ENCODE assay signal across 9 cellular contexts in the genomic region with DNA sequence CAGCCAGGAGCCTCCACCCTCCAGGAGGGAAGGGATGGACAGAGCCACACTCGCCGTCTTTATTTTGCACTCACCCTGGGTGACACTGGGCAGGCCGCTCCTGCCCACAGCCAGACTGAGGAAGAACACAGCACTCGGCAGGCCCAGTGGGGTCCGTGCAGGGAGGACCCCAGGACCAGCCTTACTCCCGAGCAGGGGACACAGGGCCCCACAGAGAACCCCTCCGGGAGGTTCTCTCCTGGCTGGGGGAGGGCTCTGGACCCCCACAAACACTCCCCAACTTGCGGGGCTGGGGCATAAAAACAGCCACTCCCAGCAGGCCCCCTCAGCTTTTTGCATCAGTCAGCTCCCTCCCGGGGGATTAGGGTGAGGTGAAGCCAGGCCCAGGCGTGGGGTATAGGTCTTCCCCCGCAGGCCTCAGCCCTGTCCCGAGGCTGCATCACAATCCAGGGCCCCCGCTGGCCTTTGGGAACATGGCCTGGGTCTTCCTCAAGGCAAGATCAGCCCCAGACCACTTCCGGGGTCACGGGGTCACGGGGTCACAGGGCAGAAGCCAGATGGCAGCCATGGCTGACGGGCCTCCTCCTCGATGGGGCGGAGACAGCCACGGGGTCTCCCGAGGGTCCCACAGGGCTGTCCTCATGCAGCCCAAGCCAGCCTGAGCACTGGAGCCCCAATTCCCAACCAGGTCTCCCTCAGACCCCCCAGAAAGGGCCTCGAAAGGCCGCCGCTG. TPM values are rescaled to one million over a fixed set of nuclear protein-coding genes. Genes with fewer than 3 reads are reported as not detected.
DNase-seq lines count a peak whose midpoint lies in the region; ATAC-seq, FAIRE-seq and TF ChIP-seq lines count a peak whose summit lies in the region.
"Had no signal": no experiment of that assay in that cellular context is flagged by ENCODE, and none has a peak within 500 bp of the region (broad histone marks: within the 10 kb centered on the region; RNA-seq: fewer than 3 reads in every experiment).

No MANE protein-coding gene starts in this region.

- H3K4me1 ChIP-seq in SJCRH30, result peaks cover 18% of the 10 kb centered on the region
- peaks cover 11 to 30% of the 10 kb centered on the region in 2 donors for H3K4me1 ChIP-seq in esophagus (ENCODE audit: control insufficient read depth in 2 of 2, insufficient read depth in 2 of 2, low read length in 1 of 2)
- peaks cover 4% of the 10 kb centered on the region for H3K4me1 ChIP-seq in rectal smooth muscle tissue (ENCODE audit: control insufficient read depth, insufficient read depth, low read length)
- no peaks in the 10 kb centered on the region for H3K4me1 ChIP-seq in MM.1S (ENCODE audit: low read length)

- no peaks in the 10 kb centered on the region for H3K9me2 ChIP-seq in MM.1S (replicated peaks; ENCODE audit: insufficient read depth, low read length)

- no peak for FAIRE-seq in D721Med (lab: Jason Lieb, UNC)

- H3K27me3 ChIP-seq in SJCRH30 (no peaks in the 10 kb centered on the region), esophagus (ENCODE audit: control insufficient read depth in 1 of 2, insufficient read depth in 2 of 2, low read length in 2 of 2) (no peaks in the 10 kb centered on the region), rectal smooth muscle tissue (ENCODE audit: control insufficient read depth, insufficient read depth, low read length) (no peaks in the 10 kb centered on the region), MM.1S (replicated peaks; ENCODE audit: insufficient read depth, low read length) (no peaks in the 10 kb centered on the region)
- H3K27me3 ChIP-seq: body of pancreas had no signal

- no peak overlapping the region for H2AFZ ChIP-seq in MM.1S (ENCODE audit: low read length)

- ATAC-seq in GM18867 (IDR thresholded peaks at IDR 0.05; ENCODE audit: unreplicated experiment), result no peak

- peaks cover 6% of the 10 kb centered on the region; the same call in 1 of the 2 replicates for H3K36me3 ChIP-seq in SJCRH30
- peaks cover 2 to 9% of the 10 kb centered on the region in 2 donors for H3K36me3 ChIP-seq in esophagus (ENCODE audit: control insufficient read depth in 2 of 2, insufficient read depth in 2 of 2, low read length in 1 of 2)
- peaks cover 6% of the 10 kb centered on the region for H3K36me3 ChIP-seq in rectal smooth muscle tissue (ENCODE audit: control insufficient read depth, insufficient read depth, low read length)
- H3K36me3 ChIP-seq in MM.1S (replicated peaks; ENCODE audit: insufficient read depth, low read length), result no peaks in the 10 kb centered on the region

- H3K4me3 ChIP-seq in SJCRH30 (no peak overlapping the region), esophagus (ENCODE audit: low read depth in 1 of 2, low read length in 2 of 2) (no peak overlapping the region), rectal smooth muscle tissue (ENCODE audit: low read length) (no peak overlapping the region), MM.1S (ENCODE audit: low read length) (no peak overlapping the region)
- H3K4me3 ChIP-seq: body of pancreas had no signal

- H3K4me2 ChIP-seq in MM.1S (ENCODE audit: low read depth, low read length), result no peak overlapping the region

- no peak overlapping the region for H3K9ac ChIP-seq in rectal smooth muscle tissue (ENCODE audit: low read length)
- H3K9ac ChIP-seq in MM.1S (ENCODE audit: low read length), result no peak overlapping the region

- WGBS in esophagus, 2 donors, result 72 to 78% methylated on average over 23 to 24 of the region's 24 CpGs

- H3K79me2 ChIP-seq in MM.1S (ENCODE audit: low read length), result peaks cover 8% of the 10 kb centered on the region

- H3K9me3 ChIP-seq in SJCRH30 (replicated peaks) (no peaks in the 10 kb centered on the region), esophagus (ENCODE audit: control insufficient read depth in 2 of 2, insufficient read depth in 1 of 2, low read depth in 1 of 2, low read length in 1 of 2) (no peaks in the 10 kb centered on the region), MM.1S (replicated peaks; ENCODE audit: insufficient read depth, low read length) (no peaks in the 10 kb centered on the region)
- H3K9me3 ChIP-seq: body of pancreas had no signal

- H3K27ac ChIP-seq in SJCRH30, result peak overlapping the region; percentile 63
- peak overlapping the region; percentile 41 to 69 for H3K27ac ChIP-seq in esophagus (ENCODE audit: low read depth in 2 of 2, low read length in 1 of 2)
- peak overlapping the region; percentile 21 for H3K27ac ChIP-seq in rectal smooth muscle tissue (ENCODE audit: low read depth, low read length)
- H3K27ac ChIP-seq in MM.1S (ENCODE audit: low read length), result no peak overlapping the region

- DNase-seq in ELF-1 (ENCODE audit: low read depth, low spot score) (peak; percentile 7), SJCRH30 (peak; percentile 37 to 39), D721Med (ENCODE audit: insufficient read length, low spot score) (no peak), MM.1S (no peak), NCI-H2107 treated with DMSO at 0.1 percent for 48 hours (lab: John Stamatoyannopoulos, UW; ENCODE audit: unreplicated experiment) (no peak)

- no peaks in the 10 kb centered on the region for H4K20me1 ChIP-seq in MM.1S (ENCODE audit: insufficient read depth, low read length)

- TF ChIP-seq CTCF in D721Med (IDR thresholded peaks at IDR 0.05; ENCODE audit: insufficient read depth, missing control alignments) (no peak), MM.1S (IDR thresholded peaks at IDR 0.05; ENCODE audit: low read length) (no peak)

- H3F3A ChIP-seq in MM.1S (ENCODE audit: insufficient read depth, low read length), result no peaks in the 10 kb centered on the region; the same call in 1 of the 2 replicates

RNA-seq across cellular contexts. Expression of a gene that starts 3.2 kb away (rescaled TPM):
- 1.3 and 1.7 TPM in 2 replicates for total RNA-seq in SJCRH30 (2014; rRNA removed; shearing (Covaris generic))
- 10 to 100 TPM in 1 of 2 donors, 1 to 10 TPM in 1; 2.6 to 15.2 TPM for polyA plus RNA-seq in esophagus

RNA-seq across cellular contexts. Expression of a gene that starts 8.1 kb away (rescaled TPM):
- 39.3 and 44.5 TPM in 2 replicates for total RNA-seq in SJCRH30 (2014; rRNA removed; shearing (Covaris generic))
- 10 to 100 TPM; 33.9 to 35.4 TPM for polyA plus RNA-seq in esophagus

RNA-seq across cellular contexts. Expression of a gene that starts 8.2 kb away (rescaled TPM):
- total RNA-seq in SJCRH30 (2014; rRNA removed; shearing (Covaris generic)), result 24.9 and 26.2 TPM in 2 replicates
- 10 to 100 TPM; 24.4 to 38.9 TPM for polyA plus RNA-seq in esophagus

RNA-seq across cellular contexts. Expression of a gene that starts 36.8 kb away (rescaled TPM):
- 4.5 and 10.0 TPM in 2 replicates for total RNA-seq in SJCRH30 (2014; rRNA removed; shearing (Covaris generic))
- 10 to 100 TPM; 12.6 to 24.5 TPM for polyA plus RNA-seq in esophagus

RNA-seq across cellular contexts. Expression of a gene that starts 39.9 kb away (rescaled TPM):
- 52.8 and 64.7 TPM in 2 replicates for total RNA-seq in SJCRH30 (2014; rRNA removed; shearing (Covaris generic))
- polyA plus RNA-seq in esophagus, result 10 to 100 TPM; 43.8 to 77.5 TPM

Comparison
In these comparisons a context has a peak if more than half of its experiments do, and no peak if none do; other contexts are left out.
1. DNase-seq: peak in ELF-1 (single experiment) and SJCRH30 (2 of 2); none in D721Med (single experiment), MM.1S (single experiment) and NCI-H2107 treated with DMSO at 0.1 percent for 48 hours (single experiment).